ENCODE assay signal across 21 cellular contexts in genomic region chr15:59284768-59285368, GRCh38.
DNase-seq lines count a peak whose midpoint lies in the region; FAIRE-seq and TF ChIP-seq lines count a peak whose summit lies in the region.
"Had no signal": no experiment of that assay in that cellular context is flagged by ENCODE, and none has a peak within 500 bp of the region (broad histone marks: within the 10 kb centered on the region; RNA-seq: fewer than 3 reads in every experiment).

No MANE protein-coding gene starts in this region.

- peak; percentile 31 for FAIRE-seq in GM19239 (lab: Jason Lieb, UNC)

- H3K9ac ChIP-seq in smooth muscle cell (ENCODE audit: low read depth), result no peak overlapping the region

- H3K36me3 ChIP-seq in PC-9 (ENCODE audit: low read depth), result no peaks in the 10 kb centered on the region
- no peaks in the 10 kb centered on the region for H3K36me3 ChIP-seq in hepatocyte (replicated peaks; ENCODE audit: insufficient read depth, low read depth)
- no peaks in the 10 kb centered on the region for H3K36me3 ChIP-seq in smooth muscle cell (ENCODE audit: low read depth)
- H3K36me3 ChIP-seq: esophagus squamous epithelium, prostate gland, tibial artery had no signal

- DNase-seq in GM19239 (ENCODE audit: insufficient read length, low spot score), result no peak
- peak in 1 of 2 experiments; percentile 75 for DNase-seq in PC-9
- no peak for DNase-seq in hepatocyte (ENCODE audit: low spot score)
- DNase-seq in smooth muscle cell (lab: John Stamatoyannopoulos, UW; ENCODE audit: unreplicated experiment), result no peak
- DNase-seq in NCI-H226, result no peak
- no peak for DNase-seq in cardiac septum (ENCODE audit: low spot score)
- no peak for DNase-seq in HCEC 1CT
- DNase-seq: activated CD8-positive, alpha-beta T cell treated with anti-CD3 and anti-CD28 coated beads, Interleukin-2, amount 10 ng/mL, durations not matched to agents 7 days and 5 days; activated naive CD4-positive, alpha-beta T cell treated with anti-CD3 and anti-CD28 coated beads, Interleukin-2, amount 10 ng/mL, durations not matched to agents 7 days and 5 days; activated T-cell treated with anti-CD3 and anti-CD28 coated beads, Interleukin-2, amount 50 U/mL, for 4 hours; aorta; cerebellar nuclear complex; effector CD4-positive, alpha-beta T cell; esophagus squamous epithelium; left cardiac atrium; NCI-H146; stimulated activated CD4-positive, alpha-beta T cell treated with anti-CD3 and anti-CD28 coated beads, Interleukin-4, amount 100 ng/mL, for 1 hour; stimulated activated naive CD8-positive, alpha-beta T cell treated with anti-CD3 and anti-CD28 coated beads, Interleukin-15, Interleukin-2, amounts not matched to agents 100 U/mL and 50 U/mL, for 24 hours; tibial artery had no signal

- H3K4me1 ChIP-seq in PC-9 (replicated peaks; ENCODE audit: insufficient read depth) (peaks cover 71% of the 10 kb centered on the region), hepatocyte (ENCODE audit: insufficient read depth) (peaks cover 3% of the 10 kb centered on the region), smooth muscle cell (ENCODE audit: low read depth) (no peaks in the 10 kb centered on the region)
- H3K4me1 ChIP-seq: prostate gland had no signal

- no TSS peak for BruUV-seq in PC-9 (replicated peaks; lab: Mats Ljungman, UMichigan)

- H3K9me3 ChIP-seq in PC-9 (ENCODE audit: insufficient read depth, low read depth) (no peaks in the 10 kb centered on the region), hepatocyte (ENCODE audit: low read depth) (no peaks in the 10 kb centered on the region), smooth muscle cell (replicated peaks; ENCODE audit: low read depth) (no peaks in the 10 kb centered on the region)
- H3K9me3 ChIP-seq: esophagus squamous epithelium, prostate gland, tibial artery had no signal

- POLR2A ChIA-PET in PC-9 (lab: Charles Lee; ENCODE audit: unreplicated experiment), result interaction anchor here (0.6 to 1.7 kb wide), 10 partner anchors 8 to 350 kb away, joined by 3 to 24 read pairs (median 6); partner anchors contain the start of gene MYO1E

- H3K79me2 ChIP-seq in PC-9 (ENCODE audit: low read depth), result peaks cover 86% of the 10 kb centered on the region
- H3K79me2 ChIP-seq in hepatocyte, result peaks cover 67% of the 10 kb centered on the region
- H3K79me2 ChIP-seq in smooth muscle cell (ENCODE audit: low read depth), result peaks cover 38% of the 10 kb centered on the region

- no peak for TF ChIP-seq CTCF in PC-9 (conservative IDR thresholded peaks at IDR 0.05)
- no peak for TF ChIP-seq CTCF in hepatocyte (IDR thresholded peaks at IDR 0.05; ENCODE audit: poor library complexity)
- no peak for TF ChIP-seq CTCF in smooth muscle cell (IDR thresholded peaks at IDR 0.05; ENCODE audit: borderline replicate concordance, insufficient read depth, poor library complexity, severe bottlenecking)

- CTCF ChIA-PET in PC-9 (lab: Charles Lee), result interaction anchor here (0.6 to 0.8 kb wide), 2 partner anchors 9 to 28 kb away, joined by 3 to 9 read pairs; no protein-coding TSS in a partner anchor

- H3K27ac ChIP-seq in PC-9 (peak overlapping the region; percentile 97), hepatocyte (peak overlapping the region; percentile 74), smooth muscle cell (ENCODE audit: low read depth) (peak overlapping the region; percentile 30)
- H3K27ac ChIP-seq: esophagus squamous epithelium, prostate gland, SK-N-MC, tibial artery had no signal

- H3K9me2 ChIP-seq in PC-9 (ENCODE audit: insufficient read depth) (no peaks in the 10 kb centered on the region), hepatocyte (replicated peaks; ENCODE audit: insufficient read depth) (no peaks in the 10 kb centered on the region)

- H4K20me1 ChIP-seq in PC-9 (ENCODE audit: insufficient read depth), result no peaks in the 10 kb centered on the region
- no peaks in the 10 kb centered on the region for H4K20me1 ChIP-seq in hepatocyte (ENCODE audit: insufficient read depth, poor library complexity, severe bottlenecking)
- H4K20me1 ChIP-seq in smooth muscle cell (ENCODE audit: low read depth), result peaks cover 81% of the 10 kb centered on the region

- H2AFZ ChIP-seq in PC-9 (no peak overlapping the region), hepatocyte (no peak overlapping the region), smooth muscle cell (ENCODE audit: low read depth) (no peak overlapping the region)

- no peak overlapping the region for H3K4me3 ChIP-seq in PC-9
- H3K4me3 ChIP-seq in hepatocyte, result no peak overlapping the region
- H3K4me3 ChIP-seq in smooth muscle cell, result no peak overlapping the region
- H3K4me3 ChIP-seq: esophagus squamous epithelium, prostate gland, SK-N-MC, tibial artery had no signal

- intact Hi-C loops in PC-9 (cut with micrococcal nuclease; ENCODE audit: unreplicated experiment), result loop anchor here (1.0 to 2.0 kb wide), 4 partner anchors 10 to 88 kb away; partner anchors contain the start of gene MYO1E
- intact Hi-C loops in cardiac septum (cut with DNase I), result no loop called here

- H3K27me3 ChIP-seq in PC-9 (ENCODE audit: insufficient read depth, low read depth), result no peaks in the 10 kb centered on the region
- H3K27me3 ChIP-seq in hepatocyte, result no peaks in the 10 kb centered on the region
- H3K27me3 ChIP-seq in smooth muscle cell (ENCODE audit: low read depth), result no peaks in the 10 kb centered on the region
- H3K27me3 ChIP-seq: esophagus squamous epithelium, tibial artery had no signal

- H3K4me2 ChIP-seq in PC-9, result peak overlapping the region; percentile 66
- no peak overlapping the region for H3K4me2 ChIP-seq in hepatocyte
- H3K4me2 ChIP-seq in smooth muscle cell, result no peak overlapping the region

- WGBS in hepatocyte (ENCODE audit: low lambda C conversion rate, missing lambda C conversion rate), result 65% methylated on average over 5 of the region's 5 CpGs
- WGBS in smooth muscle cell (ENCODE audit: low lambda C conversion rate), result 69% methylated on average over 5 of the region's 5 CpGs

- peaks cover 41% of the 10 kb centered on the region for H3F3A ChIP-seq in PC-9 (ENCODE audit: insufficient read depth, low read depth)
- no peaks in the 10 kb centered on the region for H3F3A ChIP-seq in smooth muscle cell (ENCODE audit: low read depth)

Comparison
In these comparisons a context has a peak if more than half of its experiments do, and no peak if none do; other contexts are left out.
1. H3K27ac ChIP-seq: peak in every context shown above with its lines; median percentile 97 in PC-9; 74 in hepatocyte; 30 in smooth muscle cell.